In genomic region chr19:17862711-17863519, GRCh38 we compare ENCODE assay signal across 12 cellular contexts. TPM values are rescaled to one million over a fixed set of nuclear protein-coding genes. Genes with fewer than 3 reads are reported as not detected.
DNase-seq lines count a peak whose midpoint lies in the region; ATAC-seq and TF ChIP-seq lines count a peak whose summit lies in the region.
"Had no signal": no experiment of that assay in that cellular context is flagged by ENCODE, and none has a peak within 500 bp of the region (broad histone marks: within the 10 kb centered on the region; RNA-seq: fewer than 3 reads in every experiment).

No MANE protein-coding gene starts in this region.

- peak overlapping the region; percentile 82 to 100 (median 95) for H3K4me2 ChIP-seq in BLaER1 treated with 17β-estradiol and CSF1 and Interleukin-3, amounts not matched to agents 10 nM and 100 nM

- DNase-seq in WERI-Rb-1 (no peak), AG20443 (ENCODE audit: low spot score) (no peak), posterior vena cava (ENCODE audit: low spot score) (no peak)
- no peak for DNase-seq in stimulated activated CD4-positive, alpha-beta T cell treated with anti-CD3 and anti-CD28 coated beads, Interleukin-2, amount 100 ng/mL, for 24 hours
- DNase-seq: activated CD8-positive, alpha-beta memory T cell treated with anti-CD3 and anti-CD28 coated beads, Interleukin-2, amount 50 U/mL, for 4 hours; NCI-H187 had no signal

- H3K36me3 ChIP-seq in BLaER1 treated with 17β-estradiol and CSF1 and Interleukin-3, amounts not matched to agents 10 nM and 100 nM: peaks cover 42 to 56% (median 52%) of the 10 kb centered on the region in 11 experiments
- H3K36me3 ChIP-seq in WERI-Rb-1: peaks cover 59% of the 10 kb centered on the region
- peaks cover 23% of the 10 kb centered on the region for H3K36me3 ChIP-seq in mucosa of stomach (ENCODE audit: control insufficient read depth, insufficient read depth, low read length)

- peaks cover 22 to 45% (median 32%) of the 10 kb centered on the region in 10 experiments for H3K4me1 ChIP-seq in BLaER1 treated with 17β-estradiol and CSF1 and Interleukin-3, amounts not matched to agents 10 nM and 100 nM
- peaks cover 70% of the 10 kb centered on the region for H3K4me1 ChIP-seq in mucosa of stomach (ENCODE audit: control insufficient read depth, insufficient read depth, low read length)

- ATAC-seq in GM19452 (IDR thresholded peaks at IDR 0.05; ENCODE audit: unreplicated experiment): no peak

- peak overlapping the region in 7 of 10 experiments; percentile 84 to 100 (median 93); a peak in 12 of 20 replicates for H3K4me3 ChIP-seq in BLaER1 treated with 17β-estradiol and CSF1 and Interleukin-3, amounts not matched to agents 10 nM and 100 nM
- H3K4me3 ChIP-seq in GM12875 (ENCODE audit: low read depth, low read length): no peak overlapping the region
- no peak overlapping the region for H3K4me3 ChIP-seq in WERI-Rb-1 (ENCODE audit: low read depth, low read length)
- no peak overlapping the region for H3K4me3 ChIP-seq in mucosa of stomach (ENCODE audit: low read length)

- peak overlapping the region; percentile 92 to 100 (median 97); a peak in 19 of 22 replicates for H3K9ac ChIP-seq in BLaER1 treated with 17β-estradiol and CSF1 and Interleukin-3, amounts not matched to agents 10 nM and 100 nM
- H3K9ac ChIP-seq in mucosa of stomach (ENCODE audit: low read length): peak overlapping the region; percentile 90

- intact Hi-C loops in posterior vena cava (cut with DNase I): loop anchor here (5.0 to 10.0 kb wide), 3 partner anchors 74 to 134 kb away; no protein-coding TSS in a partner anchor

- H3K27me3 ChIP-seq in BLaER1 treated with 17β-estradiol and CSF1 and Interleukin-3, amounts not matched to agents 10 nM and 100 nM: no peaks in the 10 kb centered on the region; a peak in 1 of 22 replicates
- no peaks in the 10 kb centered on the region for H3K27me3 ChIP-seq in WERI-Rb-1 (ENCODE audit: insufficient read depth, low read depth, severe bottlenecking)
- no peaks in the 10 kb centered on the region for H3K27me3 ChIP-seq in mucosa of stomach (ENCODE audit: control insufficient read depth, insufficient read depth, low read length)

- H4K20me1 ChIP-seq in BLaER1 treated with 17β-estradiol and CSF1 and Interleukin-3, amounts not matched to agents 10 nM and 100 nM: peaks cover 49 to 79% (median 64%) of the 10 kb centered on the region in 11 experiments

- 0 out of 2 replicates have a peak, but pooled peaks have one; percentile 5 for TF ChIP-seq CTCF in GM12875 (IDR thresholded peaks at IDR 0.05; ENCODE audit: borderline replicate concordance, insufficient read depth, low read depth, low read length)
- no peak for TF ChIP-seq CTCF in WERI-Rb-1 (IDR thresholded peaks at IDR 0.05; ENCODE audit: low read depth, low read length)

- peak overlapping the region in 7 of 11 experiments; percentile 95 to 97 (median 97); a peak in 11 of 22 replicates for H3K27ac ChIP-seq in BLaER1 treated with 17β-estradiol and CSF1 and Interleukin-3, amounts not matched to agents 10 nM and 100 nM
- H3K27ac ChIP-seq in WERI-Rb-1: peak overlapping the region; percentile 44; the same call in 1 of the 2 replicates

- H3K9me3 ChIP-seq in BLaER1 treated with 17β-estradiol and CSF1 and Interleukin-3, amounts not matched to agents 10 nM and 100 nM (replicated peaks in 1 of 11): no peaks in the 10 kb centered on the region; a peak in 1 of 22 replicates
- H3K9me3 ChIP-seq in WERI-Rb-1 (ENCODE audit: severe bottlenecking) (no peaks in the 10 kb centered on the region), mucosa of stomach (ENCODE audit: control insufficient read depth, low read length) (no peaks in the 10 kb centered on the region)

RNA-seq across cellular contexts. Expression of gene RPL18A, which starts 3.2 kb away (rescaled TPM):
- 1,000 to 10,000 TPM; 1,284 to 1,308 TPM for total RNA-seq in posterior vena cava

RNA-seq across cellular contexts. Expression of gene SLC5A5, which starts 8.8 kb away (rescaled TPM):
- not detected for total RNA-seq in posterior vena cava
- total RNA-seq: lower leg skin, SK-MEL-5 had no signal

RNA-seq across cellular contexts. Expression of gene JAK3, which starts 15.1 kb away (rescaled TPM):
- 1 to 10 TPM; 6.6 to 8.8 TPM for total RNA-seq in posterior vena cava

RNA-seq across cellular contexts. Expression of gene INSL3, which starts 41.6 kb away (rescaled TPM):
- total RNA-seq in posterior vena cava: not detected
- total RNA-seq: lower leg skin, SK-MEL-5 had no signal

Comparison
In these comparisons a context has a peak if more than half of its experiments do, and no peak if none do; other contexts are left out.
1. H3K4me3 ChIP-seq: peak in BLaER1 treated with 17β-estradiol and CSF1 and Interleukin-3, amounts not matched to agents 10 nM and 100 nM (7 of 10); none in GM12875 (single experiment), WERI-Rb-1 (single experiment) and mucosa of stomach (single experiment).